In genomic region chr10:91551856-91552255, GRCh38 we compare ENCODE assay signal across 8 cellular contexts.
DNase-seq lines count a peak whose midpoint lies in the region; ATAC-seq and TF ChIP-seq lines count a peak whose summit lies in the region.

No MANE protein-coding gene starts in this region.

- TF ChIP-seq CTCF in OCI-LY3 (IDR thresholded peaks at IDR 0.05; ENCODE audit: low read depth, low read length) (peak; percentile 77), epithelial cell of proximal tubule (conservative IDR thresholded peaks at IDR 0.05; ENCODE audit: low read depth, low read length) (peak; percentile 98)

- H3K9ac ChIP-seq in OCI-LY3 (ENCODE audit: low read length) = no peak overlapping the region

- H3K27me3 Mint-ChIP-seq in stimulated activated memory B cell treated with anti-CD40 and anti-IgM and Interleukin-4, amounts not matched to agents 10 μg/mL and 1 μg/mL and 100 μg/mL, for 72 hours = peaks cover 10% of the 10 kb centered on the region

- no peak overlapping the region for H3K4me3 ChIP-seq in OCI-LY3 (ENCODE audit: low read length)
- no peak overlapping the region for H3K4me3 ChIP-seq in epithelial cell of proximal tubule (ENCODE audit: low read depth, low read length)

- no peaks in the 10 kb centered on the region for H3K36me3 ChIP-seq in OCI-LY3 (replicated peaks; ENCODE audit: low read depth, low read length)

- H3K4me3 Mint-ChIP-seq in stimulated activated memory B cell treated with anti-CD40 and anti-IgM and Interleukin-4, amounts not matched to agents 10 μg/mL and 1 μg/mL and 100 μg/mL, for 72 hours = no peak overlapping the region

- no peaks in the 10 kb centered on the region for H3K9me3 ChIP-seq in OCI-LY3 (ENCODE audit: insufficient read depth, low read length)

- H4K20me1 ChIP-seq in OCI-LY3 (ENCODE audit: insufficient read depth, low read length) = no peaks in the 10 kb centered on the region

- no peaks in the 10 kb centered on the region for H3K27me3 ChIP-seq in OCI-LY3 (ENCODE audit: low read depth, low read length)

- ATAC-seq in Right ventricle myocardium inferior (peak; percentile 82), HG03280 (IDR thresholded peaks at IDR 0.05; ENCODE audit: unreplicated experiment) (no peak)
- no peak for ATAC-seq in stimulated activated memory B cell treated with anti-CD40 and anti-IgM and Interleukin-4, amounts not matched to agents 10 μg/mL and 1 μg/mL and 100 μg/mL, for 72 hours

- H3K4me1 ChIP-seq in OCI-LY3 (ENCODE audit: low read length) = peaks cover 11% of the 10 kb centered on the region

- intact Hi-C loops in Right ventricle myocardium inferior (cut with DNase I) = loop anchor here (1.0 to 10.0 kb wide), 4 partner anchors 60 to 257 kb away; no protein-coding TSS in a partner anchor
- intact Hi-C loops in cardiac septum (cut with DNase I) = loop anchor here (1.0 to 5.0 kb wide), 4 partner anchors 61 to 165 kb away; no protein-coding TSS in a partner anchor

- H2AFZ ChIP-seq in OCI-LY3 (ENCODE audit: low read depth, low read length) = no peak overlapping the region

- no peaks in the 10 kb centered on the region for H3K79me2 ChIP-seq in OCI-LY3 (ENCODE audit: low read length)

- H3K27ac ChIP-seq in OCI-LY3 (ENCODE audit: low read length) = no peak overlapping the region

- no peak overlapping the region for H3K4me2 ChIP-seq in OCI-LY3 (ENCODE audit: low read length)

- DNase-seq in Right ventricle myocardium inferior (ENCODE audit: missing footprints) = peak; percentile 64
- no peak for DNase-seq in cardiac septum (ENCODE audit: low spot score)
- DNase-seq in epithelial cell of proximal tubule (ENCODE audit: low read depth) = no peak
- peak; percentile 46 for DNase-seq in mucosa of gallbladder (ENCODE audit: low spot score)
- no peak for DNase-seq in NCI-H524 treated with DMSO at 0.1 percent for 48 hours (lab: John Stamatoyannopoulos, UW)

- no peaks in the 10 kb centered on the region for H3K4me1 Mint-ChIP-seq in stimulated activated memory B cell treated with anti-CD40 and anti-IgM and Interleukin-4, amounts not matched to agents 10 μg/mL and 1 μg/mL and 100 μg/mL, for 72 hours

- no peaks in the 10 kb centered on the region for H3K9me3 Mint-ChIP-seq in stimulated activated memory B cell treated with anti-CD40 and anti-IgM and Interleukin-4, amounts not matched to agents 10 μg/mL and 1 μg/mL and 100 μg/mL, for 72 hours

- H3K36me3 Mint-ChIP-seq in stimulated activated memory B cell treated with anti-CD40 and anti-IgM and Interleukin-4, amounts not matched to agents 10 μg/mL and 1 μg/mL and 100 μg/mL, for 72 hours = no peaks in the 10 kb centered on the region

- no peak overlapping the region for H3K27ac Mint-ChIP-seq in stimulated activated memory B cell treated with anti-CD40 and anti-IgM and Interleukin-4, amounts not matched to agents 10 μg/mL and 1 μg/mL and 100 μg/mL, for 72 hours

Comparison
In these comparisons a context has a peak if more than half of its experiments do, and no peak if none do; other contexts are left out.
1. DNase-seq: peak in Right ventricle myocardium inferior (single experiment) and mucosa of gallbladder (single experiment); none in cardiac septum (single experiment), epithelial cell of proximal tubule (single experiment) and NCI-H524 treated with DMSO at 0.1 percent for 48 hours (single experiment).